In genomic region chr18:80112623-80113248, GRCh38 we compare ENCODE assay signal across 19 cellular contexts. TPM values are rescaled to one million over a fixed set of nuclear protein-coding genes. Genes with fewer than 3 reads are reported as not detected.
DNase-seq lines count a peak whose midpoint lies in the region; ATAC-seq, FAIRE-seq and TF ChIP-seq lines count a peak whose summit lies in the region.
"Had no signal": no experiment of that assay in that cellular context is flagged by ENCODE, and none has a peak within 500 bp of the region (broad histone marks: within the 10 kb centered on the region; RNA-seq: fewer than 3 reads in every experiment).

No MANE protein-coding gene starts in this region.

- 24% methylated on average over 1 of the region's 1 CpG for WGBS in A549 (ENCODE audit: missing lambda C conversion rate)
- WGBS in body of pancreas, 2 donors = 3 to 4% methylated on average over 1 of the region's 1 CpG
- 64 to 79% methylated on average over 1 of the region's 1 CpG for WGBS in mesodermal cell (ENCODE audit: insufficient coverage in 2 of 2), 2 experiments

- H3K27ac ChIP-seq in A549 = no peak overlapping the region
- H3K27ac ChIP-seq in HUES48 (ENCODE audit: low read depth, low read length) = peak overlapping the region; percentile 5
- H3K27ac ChIP-seq in body of pancreas = peak overlapping the region in 3 of 4 donors; percentile 2 to 57 (median 49)
- peak overlapping the region; percentile 69 for H3K27ac ChIP-seq in mesodermal cell (ENCODE audit: low read depth, low read length, severe bottlenecking)
- H3K27ac ChIP-seq: C4-2B, esophagus squamous epithelium, vagina had no signal

- H3K4me3 ChIP-seq in A549 (no peak overlapping the region), HUES48 (ENCODE audit: low read depth, low read length) (no peak overlapping the region), body of pancreas (no peak overlapping the region), mesodermal cell (ENCODE audit: extremely low read depth, insufficient read depth, low read length, poor library complexity, severe bottlenecking) (peak overlapping the region; percentile 0)
- H3K4me3 ChIP-seq: esophagus squamous epithelium, vagina had no signal

- H3K4me1 Mint-ChIP-seq in activated naive CD4-positive, alpha-beta T cell treated with anti-CD3 and anti-CD28 coated beads for 36 hours (ENCODE audit: low read depth) = peaks cover 40% of the 10 kb centered on the region

- no peak for DNase-seq in A549 (ENCODE audit: low read depth in 1 of 2, low spot score in 1 of 2)
- no peak for DNase-seq in body of pancreas
- no peak for DNase-seq in activated naive CD4-positive, alpha-beta T cell treated with anti-CD3 and anti-CD28 coated beads for 36 hours
- no peak for DNase-seq in NCI-H1694 (lab: John Stamatoyannopoulos, UW)
- no peak for DNase-seq in NCI-H524 treated with DMSO at 0.1 percent for 48 hours (lab: John Stamatoyannopoulos, UW)
- no peak for DNase-seq in activated CD8-positive, alpha-beta memory T cell treated with anti-CD3 and anti-CD28 coated beads for 24 hours
- DNase-seq: activated gamma-delta T cell treated with Interleukin-2 at 50 U/mL for 16 hours; amygdala; effector CD4-positive, alpha-beta T cell; esophagus squamous epithelium; head of caudate nucleus; NCI-H1417; NCI-H69; SHP77; stimulated activated CD4-positive, alpha-beta T cell treated with anti-CD3 and anti-CD28 coated beads, Interleukin-4, amount 100 ng/mL, for 24 hours had no signal

- peaks cover 13% of the 10 kb centered on the region for H3K36me3 Mint-ChIP-seq in activated naive CD4-positive, alpha-beta T cell treated with anti-CD3 and anti-CD28 coated beads for 36 hours (ENCODE audit: low read depth)

- no peaks in the 10 kb centered on the region for H3K9me3 Mint-ChIP-seq in activated naive CD4-positive, alpha-beta T cell treated with anti-CD3 and anti-CD28 coated beads for 36 hours

- no peak overlapping the region for H3K27ac Mint-ChIP-seq in activated naive CD4-positive, alpha-beta T cell treated with anti-CD3 and anti-CD28 coated beads for 36 hours

- H3K4me2 ChIP-seq in A549 = 0 out of 3 replicates have a peak overlapping the region, but pooled peaks have one; percentile 28

- TF ChIP-seq CTCF in A549 (IDR thresholded peaks at IDR 0.05) (no peak), body of pancreas (IDR thresholded peaks at IDR 0.05) (no peak)

- H3K36me3 ChIP-seq in HUES48 (ENCODE audit: control insufficient read depth, insufficient read depth, low read length) = peaks cover 21% of the 10 kb centered on the region
- no peaks in the 10 kb centered on the region for H3K36me3 ChIP-seq in body of pancreas (replicated peaks in 1 of 2; ENCODE audit: insufficient read depth in 1 of 2, low read depth in 2 of 2)
- H3K36me3 ChIP-seq in mesodermal cell (ENCODE audit: control insufficient read depth, insufficient read depth, low read length) = peaks cover 17% of the 10 kb centered on the region
- H3K36me3 ChIP-seq: vagina had no signal

- H3K9ac ChIP-seq in HUES48 (ENCODE audit: low read depth, low read length) = no peak overlapping the region

- H3K4me1 ChIP-seq in A549 (peaks cover 19% of the 10 kb centered on the region), HUES48 (ENCODE audit: control insufficient read depth, insufficient read depth, low read length) (peaks cover 53% of the 10 kb centered on the region), body of pancreas (peaks cover 24% of the 10 kb centered on the region), mesodermal cell (ENCODE audit: control insufficient read depth, insufficient read depth, low read length, poor library complexity, severe bottlenecking) (peaks cover 11% of the 10 kb centered on the region)

- H3K27me3 Mint-ChIP-seq in activated naive CD4-positive, alpha-beta T cell treated with anti-CD3 and anti-CD28 coated beads for 36 hours (ENCODE audit: low read depth) = no peaks in the 10 kb centered on the region

- TF ChIP-seq RAD21 in A549 (conservative IDR thresholded peaks at IDR 0.05 in 1 of 2, IDR thresholded peaks at IDR 0.05 in 1 of 2) = no peak

- no peak for ATAC-seq in A549
- no peak for ATAC-seq in body of pancreas

- TF ChIP-seq EP300 in A549 (IDR thresholded peaks at IDR 0.05) = no peak

- intact Hi-C loops in body of pancreas (cut with DNase I) = no loop called here
- intact Hi-C loops in activated naive CD4-positive, alpha-beta T cell treated with anti-CD3 and anti-CD28 coated beads for 36 hours (cut with micrococcal nuclease) = no loop called here

- FAIRE-seq in A549 (lab: Jason Lieb, UNC) = no peak

- CTCF ChIA-PET in A549 (lab: Yijun Ruan, JAX) = interaction anchor here (0.6 kb wide), 1 partner anchor 371 kb away, joined by 3 read pairs; no protein-coding TSS in a partner anchor
- CTCF ChIA-PET in activated naive CD4-positive, alpha-beta T cell treated with anti-CD3 and anti-CD28 coated beads for 36 hours (lab: Charles Lee) = interaction anchor here (0.9 to 1.3 kb wide), 3 partner anchors 12 to 46 kb away, joined by 3 read pairs; no protein-coding TSS in a partner anchor

- H3K9me3 ChIP-seq in A549 (no peaks in the 10 kb centered on the region), HUES48 (ENCODE audit: control insufficient read depth, insufficient read depth, low read length) (no peaks in the 10 kb centered on the region), body of pancreas (no peaks in the 10 kb centered on the region), mesodermal cell (ENCODE audit: control insufficient read depth, low read length) (peaks cover 4% of the 10 kb centered on the region)
- H3K9me3 ChIP-seq: esophagus squamous epithelium, vagina had no signal

- POLR2A ChIA-PET in A549 (lab: Yijun Ruan, JAX) = no interaction called here

- no peaks in the 10 kb centered on the region for H3K27me3 ChIP-seq in HUES48 (ENCODE audit: control insufficient read depth, insufficient read depth, low read length)
- H3K27me3 ChIP-seq in body of pancreas = no peaks in the 10 kb centered on the region
- H3K27me3 ChIP-seq: esophagus squamous epithelium, vagina had no signal

- no peak for TF ChIP-seq POLR2A in A549 (IDR thresholded peaks at IDR 0.05; ENCODE audit: low read length)
- TF ChIP-seq POLR2A in body of pancreas (IDR thresholded peaks at IDR 0.05) = no peak

- H3K4me3 Mint-ChIP-seq in activated naive CD4-positive, alpha-beta T cell treated with anti-CD3 and anti-CD28 coated beads for 36 hours = no peak overlapping the region

TF ChIP-seq in A549, 52 proteins besides CTCF, POLR2A, EP300 and RAD21:
- no peak for TF ChIP-seq RCOR1 (IDR thresholded peaks at IDR 0.05; ENCODE audit: low read depth, low read length)
- TF ChIP-seq TP53 (CRISPR knock-in tag; IDR thresholded peaks at IDR 0.05) = no peak

RNA-seq across cellular contexts. Expression of gene ADNP2, which starts 3.7 kb away (rescaled TPM):
- polyA plus RNA-seq in A549 (2011; rRNA removed) (9.8 and 14.8 TPM in 2 replicates), A549 (2017; fragmentation: RNase III; extraction: RNeasy Plus Mini Kit Qiagen cat#74134 plus additional on column Dnase treatment) (9.9 to 11.2 TPM (median 10.8 TPM) in 3 replicates)
- polyA plus RNA-seq in A549 (2012; cell fraction: cytosol; rRNA removed) = 5.1 and 6.6 TPM in 2 replicates
- 12.0 and 15.3 TPM in 2 replicates for polyA plus RNA-seq in A549 (2012; cell fraction: nucleus; rRNA removed)
- 18.4 and 19.9 TPM in 2 replicates for polyA minus RNA-seq in A549 (2011; rRNA and poly(A)+ RNA removed)
- total RNA-seq in body of pancreas = 1 to 10 TPM; 7.0 to 9.2 TPM
- polyA plus RNA-seq in mesodermal cell (2013, experiment 1 of 2) = 36.7 TPM
- 40.2 TPM for polyA plus RNA-seq in mesodermal cell (2013, experiment 2 of 2)
- total RNA-seq in activated naive CD4-positive, alpha-beta T cell treated with anti-CD3 and anti-CD28 coated beads for 36 hours = 10 to 100 TPM; 16.8 to 18.0 TPM

Comparison
In these comparisons a context has a peak if more than half of its experiments do, and no peak if none do; other contexts are left out.
1. H3K27ac ChIP-seq: peak in HUES48 (single experiment), body of pancreas (3 of 4) and mesodermal cell (single experiment); none in A549 (0 of 2).